19 cellular contexts compared by ENCODE assay signal in the genomic region with DNA sequence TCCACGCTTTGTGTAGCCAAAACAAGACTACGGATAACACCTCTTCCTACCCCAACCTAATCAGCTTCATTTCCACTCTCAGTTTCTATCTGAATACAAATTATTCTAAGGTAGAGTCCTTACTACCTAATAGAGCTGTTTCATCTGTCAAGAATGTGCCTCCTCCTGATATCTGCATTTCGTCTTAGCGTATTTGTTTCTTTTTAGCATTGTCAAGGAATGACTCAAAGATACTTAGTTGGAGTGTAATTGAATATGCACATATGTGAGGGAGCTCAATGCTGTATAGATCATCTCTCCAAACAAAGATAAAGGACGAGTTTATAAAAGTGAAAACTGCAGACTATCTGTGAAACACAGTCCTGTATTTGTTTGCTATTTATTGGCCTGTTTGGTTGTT.
A peak's percentile ranks its signal among the peaks of the same experiment; 100 is the strongest.
DNase-seq lines count a peak whose midpoint lies in the region; ATAC-seq and TF ChIP-seq lines count a peak whose summit lies in the region.
"Had no signal": no experiment of that assay in that cellular context is flagged by ENCODE, and none has a peak within 500 bp of the region (broad histone marks: within the 10 kb centered on the region; RNA-seq: fewer than 3 reads in every experiment).

No MANE protein-coding gene starts in this region.

- peak overlapping the region; percentile 36 for H3K27ac Mint-ChIP-seq in HFFc6
- H3K27ac Mint-ChIP-seq: effector memory CD8-positive, alpha-beta T cell had no signal

- intact Hi-C loops in left ventricle myocardium superior (cut with micrococcal nuclease), result no loop called here

- H3K4me3 Mint-ChIP-seq in HFFc6, result peak overlapping the region; percentile 67
- H3K4me3 Mint-ChIP-seq: effector memory CD8-positive, alpha-beta T cell had no signal

- no peaks in the 10 kb centered on the region; the same call in 1 of the 2 replicates for H3K27me3 Mint-ChIP-seq in HFFc6 (ENCODE audit: insufficient read depth)
- H3K27me3 Mint-ChIP-seq: effector memory CD8-positive, alpha-beta T cell had no signal

- H3K36me3 Mint-ChIP-seq in HFFc6 (ENCODE audit: low read depth), result no peaks in the 10 kb centered on the region

- TF ChIP-seq CTCF in HFFc6 (IDR thresholded peaks at IDR 0.05), result no peak
- TF ChIP-seq CTCF in WI38 (IDR thresholded peaks at IDR 0.05; ENCODE audit: low read depth, low read length), result no peak
- no peak for TF ChIP-seq CTCF in fibroblast of mammary gland (conservative IDR thresholded peaks at IDR 0.05; ENCODE audit: control insufficient read depth, insufficient read depth, low read depth, low read length)

- H3K4me3 ChIP-seq in WI38 (ENCODE audit: low read depth, low read length) (0 out of 2 replicates have a peak overlapping the region, but pooled peaks have one; percentile 14), fibroblast of mammary gland (ENCODE audit: control insufficient read depth, low read depth, low read length) (no peak overlapping the region)
- H3K4me3 ChIP-seq: BLaER1, skin epidermis, uterus had no signal

- DNase-seq in HFFc6 (peak; percentile 53), fibroblast of mammary gland (ENCODE audit: low read depth) (peak; percentile 34), renal cortical epithelial cell (ENCODE audit: low read depth) (peak; percentile 71), cerebellum (ENCODE audit: low spot score) (no peak), activated gamma-delta T cell treated with Interleukin-2 at 50 U/mL for 16 hours (no peak), left ventricle myocardium superior (no peak)
- DNase-seq in stimulated activated CD4-positive, alpha-beta T cell treated with anti-CD3 and anti-CD28 coated beads, Interleukin-4, amount 100 ng/mL, for 24 hours, result no peak
- DNase-seq: activated CD4-positive, CD25-positive, alpha-beta regulatory T cell; activated naive CD4-positive, alpha-beta T cell; effector memory CD8-positive, alpha-beta T cell; head of caudate nucleus; Kasumi-1; kidney; NCI-H1694 treated with DMSO at 0.1 percent for 48 hours; stimulated activated naive CD8-positive, alpha-beta T cell treated with anti-CD3 and anti-CD28 coated beads, Interleukin-15, Interleukin-2, amounts not matched to agents 100 U/mL and 50 U/mL, for 24 hours; uterus had no signal

- no peaks in the 10 kb centered on the region for H3K9me3 Mint-ChIP-seq in HFFc6

- peaks cover 52% of the 10 kb centered on the region for H3K4me1 Mint-ChIP-seq in HFFc6 (ENCODE audit: low read depth)

- no peak for ATAC-seq in left ventricle myocardium superior
- ATAC-seq: effector memory CD8-positive, alpha-beta T cell; stimulated activated naive CD8-positive, alpha-beta T cell treated with anti-CD3 and anti-CD28 coated beads, Interleukin-15, Interleukin-2, amounts not matched to agents 100 U/mL and 50 U/mL, for 24 hours had no signal

Comparison
In these comparisons a context has a peak if more than half of its experiments do, and no peak if none do; other contexts are left out.
1. DNase-seq: peak in HFFc6 (single experiment), fibroblast of mammary gland (single experiment) and renal cortical epithelial cell (single experiment); none in stimulated activated CD4-positive, alpha-beta T cell treated with anti-CD3 and anti-CD28 coated beads, Interleukin-4, amount 100 ng/mL, for 24 hours (single experiment), cerebellum (single experiment), activated gamma-delta T cell treated with Interleukin-2 at 50 U/mL for 16 hours (single experiment) and left ventricle myocardium superior (single experiment).